ENCODE assay signal across 8 cellular contexts in genomic region chr11:35662061-35662648, GRCh38. TPM values are rescaled to one million over a fixed set of nuclear protein-coding genes. Genes with fewer than 3 reads are reported as not detected.
DNase-seq lines count a peak whose midpoint lies in the region; ATAC-seq lines count a peak whose summit lies in the region.

No MANE protein-coding gene starts in this region.

- H3K9me3 Mint-ChIP-seq in activated naive CD8-positive, alpha-beta T cell treated with anti-CD3 and anti-CD28 coated beads for 36 hours: peaks cover 32% of the 10 kb centered on the region

- peak overlapping the region; percentile 96 for H3K27ac Mint-ChIP-seq in activated naive CD8-positive, alpha-beta T cell treated with anti-CD3 and anti-CD28 coated beads for 36 hours

- ATAC-seq in HG02588 (IDR thresholded peaks at IDR 0.05; ENCODE audit: unreplicated experiment) (peak; percentile 31), left ventricle myocardium superior (peak; percentile 64)

- peak overlapping the region; percentile 88 for H3K4me3 Mint-ChIP-seq in activated naive CD8-positive, alpha-beta T cell treated with anti-CD3 and anti-CD28 coated beads for 36 hours

- intact Hi-C loops in left ventricle myocardium superior (cut with micrococcal nuclease): no loop called here

- H3K36me3 Mint-ChIP-seq in activated naive CD8-positive, alpha-beta T cell treated with anti-CD3 and anti-CD28 coated beads for 36 hours: peaks cover 39% of the 10 kb centered on the region

- H3K27me3 Mint-ChIP-seq in activated naive CD8-positive, alpha-beta T cell treated with anti-CD3 and anti-CD28 coated beads for 36 hours: no peaks in the 10 kb centered on the region

- peaks cover 33% of the 10 kb centered on the region for H3K4me1 Mint-ChIP-seq in activated naive CD8-positive, alpha-beta T cell treated with anti-CD3 and anti-CD28 coated beads for 36 hours

- peak; percentile 3 for DNase-seq in activated effector memory CD4-positive, alpha-beta T cell treated with Interleukin-2 at 50 U/mL for 16 hours
- no peak for DNase-seq in activated effector memory CD4-positive, alpha-beta T cell treated with anti-CD3 and anti-CD28 coated beads, Interleukin-2, amount 50 U/mL, for 16 hours
- DNase-seq in NCI-H146 treated with DMSO at 0.1 percent for 48 hours (lab: John Stamatoyannopoulos, UW; ENCODE audit: unreplicated experiment) (peak; percentile 52), left ventricle myocardium superior (no peak), renal cortical epithelial cell (ENCODE audit: low read depth) (peak; percentile 36), HT-29 (ENCODE audit: low spot score) (no peak)
- peak; percentile 13 for DNase-seq in activated naive CD8-positive, alpha-beta T cell treated with anti-CD3 and anti-CD28 coated beads for 36 hours

RNA-seq across cellular contexts. Expression of gene TRIM44, which starts 0.4 kb away (rescaled TPM):
- total RNA-seq in activated naive CD8-positive, alpha-beta T cell treated with anti-CD3 and anti-CD28 coated beads for 36 hours: 10 to 100 TPM; 40.9 to 41.1 TPM
- total RNA-seq in left ventricle myocardium superior: 38.5 TPM
- 8.9 and 24.1 TPM in 2 replicates for total RNA-seq in renal cortical epithelial cell
- 32.2 and 58.2 TPM in 2 replicates for total RNA-seq in HT-29 (2014; rRNA removed; shearing (Covaris generic))

RNA-seq across cellular contexts. Expression of gene FJX1, which starts 43.9 kb away (rescaled TPM):
- total RNA-seq in activated naive CD8-positive, alpha-beta T cell treated with anti-CD3 and anti-CD28 coated beads for 36 hours: 1 to 10 TPM; 2.5 to 3.8 TPM
- 1.2 TPM for total RNA-seq in left ventricle myocardium superior
- total RNA-seq in renal cortical epithelial cell: 28.3 and 36.1 TPM in 2 replicates
- 6.1 and 7.5 TPM in 2 replicates for total RNA-seq in HT-29 (2014; rRNA removed; shearing (Covaris generic))

Comparison
In these comparisons a context has a peak if more than half of its experiments do, and no peak if none do; other contexts are left out.
1. DNase-seq: peak in activated effector memory CD4-positive, alpha-beta T cell treated with Interleukin-2 at 50 U/mL for 16 hours (single experiment), NCI-H146 treated with DMSO at 0.1 percent for 48 hours (single experiment), activated naive CD8-positive, alpha-beta T cell treated with anti-CD3 and anti-CD28 coated beads for 36 hours (single experiment) and renal cortical epithelial cell (single experiment); none in activated effector memory CD4-positive, alpha-beta T cell treated with anti-CD3 and anti-CD28 coated beads, Interleukin-2, amount 50 U/mL, for 16 hours (single experiment), left ventricle myocardium superior (single experiment) and HT-29 (single experiment).